In genomic region chr16:84054271-84054670, GRCh38 we compare ENCODE assay signal across 21 cellular contexts. TPM values are rescaled to one million over a fixed set of nuclear protein-coding genes. Genes with fewer than 3 reads are reported as not detected.
DNase-seq lines count a peak whose midpoint lies in the region; ATAC-seq and TF ChIP-seq lines count a peak whose summit lies in the region.
"Had no signal": no experiment of that assay in that cellular context is flagged by ENCODE, and none has a peak within 500 bp of the region (broad histone marks: within the 10 kb centered on the region; RNA-seq: fewer than 3 reads in every experiment).

No MANE protein-coding gene starts in this region.

- no peaks in the 10 kb centered on the region for H3K9me3 ChIP-seq in transverse colon

- no peak for TF ChIP-seq POLR2A in transverse colon (IDR thresholded peaks at IDR 0.05)

- H3K36me3 ChIP-seq in transverse colon: peaks cover 0 to 59% (median 27%) of the 10 kb centered on the region in 4 donors

- ATAC-seq in GM21786 (IDR thresholded peaks at IDR 0.05; ENCODE audit: unreplicated experiment) (no peak), HG03159 (IDR thresholded peaks at IDR 0.05; ENCODE audit: unreplicated experiment) (no peak)
- ATAC-seq: CD8-positive, alpha-beta T cell had no signal

- TF ChIP-seq CTCF in coronary artery (IDR thresholded peaks at IDR 0.05) (no peak), transverse colon (IDR thresholded peaks at IDR 0.05) (no peak)

- no peak overlapping the region for H3K27ac ChIP-seq in coronary artery
- no peak overlapping the region for H3K27ac ChIP-seq in transverse colon

- H3K27me3 ChIP-seq in transverse colon: no peaks in the 10 kb centered on the region

- no peak for TF ChIP-seq EP300 in transverse colon (IDR thresholded peaks at IDR 0.05; ENCODE audit: low read depth)

- in situ Hi-C loops in transverse colon (cut with MboI; ENCODE audit: low pct_ligation_motif_present in 1 of 4, low pct_unique_long_range_greater_than_20kb in 1 of 4, low sequenced_read_pairs in 3 of 4): loop anchor here (25.0 kb wide), 2 partner anchors 92 to 242 kb away; partner anchors contain the start of genes HSBP1 (in 3 of the 4), NECAB2 (in 3 of the 4) and OSGIN1 (in 3 of the 4)

- H3K4me1 ChIP-seq in transverse colon: no peaks in the 10 kb centered on the region

- intact Hi-C loops in transverse colon (cut with DNase I; ENCODE audit: low total_unique reads): no loop called here

- DNase-seq in activated effector memory CD4-positive, alpha-beta T cell treated with anti-CD3 and anti-CD28 coated beads, Interleukin-2, amount 50 U/mL, for 16 hours: peak; percentile 56
- DNase-seq in activated effector memory CD4-positive, alpha-beta T cell treated with Interleukin-2 at 50 U/mL for 16 hours: no peak
- DNase-seq in coronary artery (ENCODE audit: low spot score): peak; percentile 65
- DNase-seq in mesenteric fat pad (ENCODE audit: low spot score): peak; percentile 89
- DNase-seq in transverse colon: peak; percentile 4
- no peak for DNase-seq in DMS114 treated with DMSO at 0.1 percent for 48 hours (lab: John Stamatoyannopoulos, UW; ENCODE audit: unreplicated experiment)
- DNase-seq: CD8-positive, alpha-beta T cell; DMS79 treated with DMSO at 0.1 percent for 48 hours; Karpas-422; MM.1S; NCI-H1092 treated with DMSO at 0.1 percent for 48 hours; NCI-H1694; NCI-H2107; NCI-H2227 treated with DMSO at 0.1 percent for 48 hours; NCI-H524 treated with DMSO at 0.1 percent for 48 hours; SHP77 had no signal

- 99% methylated on average over 13 of the region's 16 CpGs; no CpG with 5 or more reads in 1 of the 2 donors for WGBS in transverse colon (ENCODE audit: low coverage in 1 of 2), 2 donors

- H3K4me3 ChIP-seq in coronary artery (no peak overlapping the region), transverse colon (no peak overlapping the region)

RNA-seq across cellular contexts. Expression of gene SLC38A8, which starts 11.7 kb away (rescaled TPM):
- not detected for total RNA-seq in mesenteric fat pad
- total RNA-seq in transverse colon: not detected
- total RNA-seq: A172; CD8-positive, alpha-beta T cell; G401; H4 had no signal

Comparison
In these comparisons a context has a peak if more than half of its experiments do, and no peak if none do; other contexts are left out.
1. DNase-seq: peak in activated effector memory CD4-positive, alpha-beta T cell treated with anti-CD3 and anti-CD28 coated beads, Interleukin-2, amount 50 U/mL, for 16 hours (single experiment), coronary artery (single experiment), mesenteric fat pad (single experiment) and transverse colon (single experiment); none in activated effector memory CD4-positive, alpha-beta T cell treated with Interleukin-2 at 50 U/mL for 16 hours (single experiment) and DMS114 treated with DMSO at 0.1 percent for 48 hours (single experiment).